8 cellular contexts compared by ENCODE assay signal in the genomic region with DNA sequence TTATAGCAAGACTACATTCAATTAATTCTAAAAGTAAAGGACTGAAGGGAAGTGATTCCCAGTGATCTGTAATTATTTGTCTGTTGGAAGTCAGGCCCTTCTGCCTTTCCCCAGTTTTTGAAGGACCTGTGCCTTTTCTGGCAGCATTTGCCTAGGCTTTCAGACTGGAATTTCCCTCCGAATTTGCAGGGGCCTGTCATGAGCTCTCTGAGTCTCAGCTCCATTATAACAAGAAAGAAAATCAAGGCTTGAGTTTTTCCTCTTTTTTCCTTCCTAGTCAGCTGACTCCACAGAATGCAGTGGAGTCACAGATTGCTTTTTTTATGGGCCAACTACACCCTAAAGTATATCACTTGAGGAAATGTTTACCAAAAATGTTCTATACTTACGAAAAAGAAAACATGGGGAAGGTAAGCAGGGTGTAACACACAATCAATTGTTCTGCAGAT. TPM values are rescaled to one million over a fixed set of nuclear protein-coding genes. Genes with fewer than 3 reads are reported as not detected.
DNase-seq lines count a peak whose midpoint lies in the region; ATAC-seq and TF ChIP-seq lines count a peak whose summit lies in the region.

No MANE protein-coding gene starts in this region.

- H3K27me3 Mint-ChIP-seq in chondrocyte (ENCODE audit: low read depth) = peaks cover 43% of the 10 kb centered on the region

- H3K27ac ChIP-seq in BLaER1 = no peak overlapping the region
- peak overlapping the region; percentile 91 for H3K27ac ChIP-seq in muscle layer of duodenum (ENCODE audit: low read length)

- H3K36me3 ChIP-seq in BLaER1 (no peaks in the 10 kb centered on the region), muscle layer of duodenum (ENCODE audit: control insufficient read depth in 1 of 2, insufficient read depth in 2 of 2, low read length in 2 of 2) (no peaks in the 10 kb centered on the region)

- no peak overlapping the region for H3K9ac ChIP-seq in BLaER1

- DNase-seq in NCI-H1105 (lab: John Stamatoyannopoulos, UW) = peak; percentile 28
- no peak for DNase-seq in chondrocyte (ENCODE audit: low spot score)
- no peak for DNase-seq in omental fat pad (ENCODE audit: low spot score)
- DNase-seq in activated CD8-positive, alpha-beta memory T cell treated with anti-CD3 and anti-CD28 coated beads, Interleukin-2, amount 50 U/mL, for 48 hours = no peak

- H3K36me3 Mint-ChIP-seq in chondrocyte (ENCODE audit: low read depth) = no peaks in the 10 kb centered on the region

- no peaks in the 10 kb centered on the region for H3K9me3 ChIP-seq in BLaER1
- H3K9me3 ChIP-seq in muscle layer of duodenum (ENCODE audit: control insufficient read depth in 1 of 2, low read length in 2 of 2) = no peaks in the 10 kb centered on the region

- no peaks in the 10 kb centered on the region for H4K20me1 ChIP-seq in BLaER1

- H3K4me3 ChIP-seq in BLaER1 = peak overlapping the region; percentile 62
- peak overlapping the region; percentile 61 to 63 for H3K4me3 ChIP-seq in muscle layer of duodenum (ENCODE audit: low read depth in 1 of 2, low read length in 2 of 2)

- TF ChIP-seq CTCF in chondrocyte (IDR thresholded peaks at IDR 0.05) = no peak
- no peak for TF ChIP-seq CTCF in omental fat pad (IDR thresholded peaks at IDR 0.05)

- peaks cover 9% of the 10 kb centered on the region for H3K4me1 Mint-ChIP-seq in chondrocyte (ENCODE audit: low read depth)

- peak overlapping the region; percentile 73 for H3K4me2 ChIP-seq in BLaER1

- no peak overlapping the region for H3K27ac Mint-ChIP-seq in chondrocyte (ENCODE audit: unreplicated experiment)

- H3K4me3 Mint-ChIP-seq in chondrocyte (ENCODE audit: unreplicated experiment) = peak overlapping the region; percentile 58

- H3K4me1 ChIP-seq in BLaER1 = no peaks in the 10 kb centered on the region
- peaks cover 0 to 9% of the 10 kb centered on the region in 2 donors for H3K4me1 ChIP-seq in muscle layer of duodenum (ENCODE audit: control insufficient read depth in 1 of 2, insufficient read depth in 2 of 2, low read length in 2 of 2)

- ATAC-seq in HG02852 (IDR thresholded peaks at IDR 0.05; ENCODE audit: unreplicated experiment) = no peak
- no peak for ATAC-seq in GM19455 (IDR thresholded peaks at IDR 0.05; ENCODE audit: unreplicated experiment)
- no peak for ATAC-seq in omental fat pad (ENCODE audit: low FRiP score)

- no peaks in the 10 kb centered on the region for H3K9me3 Mint-ChIP-seq in chondrocyte (ENCODE audit: low read depth)

- H3K27me3 ChIP-seq in BLaER1 (peaks cover 29% of the 10 kb centered on the region), muscle layer of duodenum (ENCODE audit: low read depth, low read length) (peaks cover 15% of the 10 kb centered on the region)

RNA-seq across cellular contexts. Expression of a gene that starts 1.1 kb away (rescaled TPM):
- total RNA-seq in chondrocyte (not detected in 3 replicates), omental fat pad (10 to 100 TPM in 2 of 4 donors, 1 to 10 TPM in 2; 3.7 to 19.1 (median 11.3) TPM)
